Comparison of ENCODE assay signal across 24 cellular contexts in genomic region chr9:87371801-87372374, GRCh38.
DNase-seq lines count a peak whose midpoint lies in the region; ATAC-seq, FAIRE-seq and TF ChIP-seq lines count a peak whose summit lies in the region.
"Had no signal": no experiment of that assay in that cellular context is flagged by ENCODE, and none has a peak within 500 bp of the region (broad histone marks: within the 10 kb centered on the region; RNA-seq: fewer than 3 reads in every experiment).

No MANE protein-coding gene starts in this region.

- H3K4me3 ChIP-seq in A549: no peak overlapping the region
- H3K4me3 ChIP-seq in body of pancreas: no peak overlapping the region
- no peak overlapping the region for H3K4me3 ChIP-seq in right lobe of liver
- H3K4me3 ChIP-seq in pancreas: no peak overlapping the region
- no peak overlapping the region for H3K4me3 ChIP-seq in breast epithelium

- H3K9me3 ChIP-seq in A549 (no peaks in the 10 kb centered on the region), body of pancreas (no peaks in the 10 kb centered on the region), right lobe of liver (no peaks in the 10 kb centered on the region), pancreas (no peaks in the 10 kb centered on the region), breast epithelium (peaks cover 0 to 10% of the 10 kb centered on the region in 2 donors)

- POLR2A ChIA-PET in A549 (lab: Yijun Ruan, JAX): interaction anchor here (1.2 kb wide), 1 partner anchor 15 kb away, joined by 4 read pairs; no protein-coding TSS in a partner anchor

- DNase-seq in A549 (ENCODE audit: low read depth in 1 of 2, low spot score in 1 of 2) (no peak), body of pancreas (no peak), right lobe of liver (no peak), pancreas (no peak), SKM-1 treated with dmso at 0.1 percent for 144 hours (lab: John Stamatoyannopoulos, UW; ENCODE audit: unreplicated experiment) (no peak), DMS79 (lab: John Stamatoyannopoulos, UW) (no peak), breast epithelium (ENCODE audit: low spot score in 2 of 2) (no peak)
- DNase-seq: AML-193; C1 segment of cervical spinal cord; CD8-positive, alpha-beta T cell; DMS53; GOT3; KG1; NCI-H1092; NCI-H1436; NCI-H1930; NCI-H2227 treated with DMSO at 0.1 percent for 48 hours; NCI-H510A treated with DMSO at 0.1 percent for 48 hours; SIG-M5 had no signal

- TF ChIP-seq CTCF in A549 (IDR thresholded peaks at IDR 0.05) (no peak), body of pancreas (IDR thresholded peaks at IDR 0.05) (no peak), right lobe of liver (IDR thresholded peaks at IDR 0.05) (no peak), pancreas (IDR thresholded peaks at IDR 0.05) (no peak), breast epithelium (IDR thresholded peaks at IDR 0.05) (no peak)

- ATAC-seq in A549 (peak in 1 of 2 experiments; percentile 35; a peak in 3 of 6 replicates), body of pancreas (no peak), right lobe of liver (peak; percentile 15 to 43 (median 30)), pancreas (peak; percentile 21 to 42 (median 36)), GM21529 (IDR thresholded peaks at IDR 0.05; ENCODE audit: unreplicated experiment) (no peak)
- ATAC-seq: CD8-positive, alpha-beta T cell; HCT116; SK-N-SH treated with all-trans-retinoic acid at 6 μM for 48 hours had no signal

- H3K27me3 ChIP-seq in body of pancreas (no peaks in the 10 kb centered on the region), right lobe of liver (no peaks in the 10 kb centered on the region), pancreas (no peaks in the 10 kb centered on the region), breast epithelium (peaks cover 0 to 8% of the 10 kb centered on the region in 2 donors)

- intact Hi-C loops in body of pancreas (cut with DNase I) (no loop called here), right lobe of liver (cut with DNase I) (no loop called here), pancreas (cut with DNase I) (loop anchor here in 1 of 3 donors (10.0 kb wide), 1 partner anchor 63 kb away; no protein-coding TSS in a partner anchor), breast epithelium (cut with DNase I; ENCODE audit: low total_unique reads) (no loop called here)

- FAIRE-seq in A549 (lab: Jason Lieb, UNC) (no peak), pancreas (lab: Jason Lieb, UNC) (no peak)
- FAIRE-seq: D721Med had no signal

- no peak for TF ChIP-seq EP300 in A549 (IDR thresholded peaks at IDR 0.05)

- 18% methylated on average over 7 of the region's 7 CpGs for WGBS in A549 (ENCODE audit: missing lambda C conversion rate)
- WGBS in body of pancreas, 2 donors: 77 to 78% methylated on average over 7 of the region's 7 CpGs
- WGBS in right lobe of liver (ENCODE audit: insufficient coverage, low coverage, low lambda C conversion rate, missing lambda C conversion rate): 37% methylated on average over 7 of the region's 7 CpGs
- WGBS in pancreas, 2 donors: 71 to 76% methylated on average over 7 of the region's 7 CpGs

- H3K27ac ChIP-seq in A549 (peak overlapping the region; percentile 92 to 97), body of pancreas (peak overlapping the region in 3 of 4 donors; percentile 61 to 77 (median 76)), right lobe of liver (peak overlapping the region; percentile 35 to 79 (median 75)), pancreas (peak overlapping the region; percentile 7 to 67 (median 46)), breast epithelium (no peak overlapping the region)
- H3K27ac ChIP-seq: 22Rv1 had no signal

- H3K4me1 ChIP-seq in A549 (peaks cover 60% of the 10 kb centered on the region), body of pancreas (peaks cover 8% of the 10 kb centered on the region), right lobe of liver (peaks cover 0 to 12% (median 3%) of the 10 kb centered on the region in 4 donors), pancreas (no peaks in the 10 kb centered on the region), breast epithelium (no peaks in the 10 kb centered on the region)

- no peaks in the 10 kb centered on the region for H3K36me3 ChIP-seq in body of pancreas (replicated peaks in 1 of 2; ENCODE audit: insufficient read depth in 1 of 2, low read depth in 2 of 2)
- H3K36me3 ChIP-seq in right lobe of liver: no peaks in the 10 kb centered on the region
- H3K36me3 ChIP-seq in pancreas: no peaks in the 10 kb centered on the region
- no peaks in the 10 kb centered on the region for H3K36me3 ChIP-seq in breast epithelium

- TF ChIP-seq POLR2A in A549 (IDR thresholded peaks at IDR 0.05; ENCODE audit: low read length) (no peak), body of pancreas (IDR thresholded peaks at IDR 0.05) (no peak), right lobe of liver (IDR thresholded peaks at IDR 0.05) (no peak), breast epithelium (IDR thresholded peaks at IDR 0.05) (no peak)

- H3K4me2 ChIP-seq in A549: peak overlapping the region; percentile 65

- no peak for TF ChIP-seq RAD21 in A549 (conservative IDR thresholded peaks at IDR 0.05 in 1 of 2, IDR thresholded peaks at IDR 0.05 in 1 of 2)

- CTCF ChIA-PET in A549 (lab: Yijun Ruan, JAX): interaction anchor here (0.9 to 1.2 kb wide), 3 partner anchors 31 to 47 kb away, joined by 3 to 5 read pairs (median 3); no protein-coding TSS in a partner anchor

TF ChIP-seq in A549, 52 proteins besides CTCF, POLR2A, EP300 and RAD21:
- peak; percentile 79 for TF ChIP-seq ZNF302 (CRISPR knock-in tag; IDR thresholded peaks at IDR 0.05)
- TF ChIP-seq HOXB13 (CRISPR knock-in tag; IDR thresholded peaks at IDR 0.05; ENCODE audit: low read depth): peak; percentile 71; the same call in 1 of the 2 replicates
- no peak for TF ChIP-seq MAZ (IDR thresholded peaks at IDR 0.05; ENCODE audit: borderline replicate concordance, low read depth, low read length)
- TF ChIP-seq USF2 (IDR thresholded peaks at IDR 0.05): no peak
- 0 out of 2 replicates have a peak, but pooled peaks have one; percentile 15 for TF ChIP-seq MYC (IDR thresholded peaks at IDR 0.05; ENCODE audit: borderline replicate concordance, low read length)
- TF ChIP-seq HEYL (CRISPR knock-in tag; IDR thresholded peaks at IDR 0.05): 0 out of 2 replicates have a peak, but pooled peaks have one; percentile 32
- no peak for TF ChIP-seq TFCP2L1 (CRISPR knock-in tag; IDR thresholded peaks at IDR 0.05)
- TF ChIP-seq FOSB (CRISPR knock-in tag; IDR thresholded peaks at IDR 0.05): no peak

Comparison
In these comparisons a context has a peak if more than half of its experiments do, and no peak if none do; other contexts are left out.
1. ATAC-seq: peak in right lobe of liver (4 of 4) and pancreas (4 of 4); none in body of pancreas (single experiment) and GM21529 (single experiment).
2. H3K27ac ChIP-seq: peak in A549 (2 of 2), body of pancreas (3 of 4), right lobe of liver (3 of 3) and pancreas (4 of 4); none in breast epithelium (0 of 2).